In the genomic region with DNA sequence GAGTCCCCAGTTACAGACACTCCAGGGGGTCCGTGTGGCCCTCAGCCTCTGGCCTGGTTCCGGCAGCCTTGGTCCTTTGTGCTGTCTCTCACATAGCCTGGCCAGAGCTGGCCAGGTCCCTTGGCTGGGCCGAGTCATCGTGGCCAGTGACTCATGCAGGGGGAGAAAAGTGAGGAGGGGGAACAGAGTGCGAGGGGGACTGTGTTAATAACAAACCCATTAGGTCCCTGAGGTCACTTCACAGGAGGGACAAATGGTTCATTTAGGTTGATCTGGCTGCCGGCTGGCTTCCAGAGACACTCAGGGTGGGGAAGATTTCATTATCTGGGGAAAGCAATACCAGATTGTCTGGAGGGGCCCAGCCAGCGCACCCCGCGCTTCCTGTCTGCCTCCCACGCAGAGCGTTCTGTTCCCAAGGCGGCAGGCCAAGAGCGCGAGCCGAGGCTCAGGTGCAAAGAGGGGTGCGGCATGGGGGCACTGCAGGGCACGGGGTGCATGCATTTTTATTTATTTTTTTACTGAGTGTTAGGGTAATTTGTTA, we compare ENCODE assay signal across 1 cellular context.
TF ChIP-seq lines count a peak whose summit lies in the region.

No MANE protein-coding gene starts in this region.

TF ChIP-seq in K562, 482 proteins besides CTCF, POLR2A, EP300 and RAD21 (continued from another document and continues in another):
- TF ChIP-seq, protein P1, sequence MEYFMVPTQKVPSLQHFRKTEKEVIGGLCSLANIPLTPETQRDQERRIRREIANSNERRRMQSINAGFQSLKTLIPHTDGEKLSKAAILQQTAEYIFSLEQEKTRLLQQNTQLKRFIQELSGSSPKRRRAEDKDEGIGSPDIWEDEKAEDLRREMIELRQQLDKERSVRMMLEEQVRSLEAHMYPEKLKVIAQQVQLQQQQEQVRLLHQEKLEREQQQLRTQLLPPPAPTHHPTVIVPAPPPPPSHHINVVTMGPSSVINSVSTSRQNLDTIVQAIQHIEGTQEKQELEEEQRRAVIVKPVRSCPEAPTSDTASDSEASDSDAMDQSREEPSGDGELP (CRISPR knock-in tag; IDR thresholded peaks at IDR 0.05; ENCODE audit: borderline replicate concordance) = peak; percentile 85; the same call in 1 of the 2 replicates
- TF ChIP-seq, protein P2, sequence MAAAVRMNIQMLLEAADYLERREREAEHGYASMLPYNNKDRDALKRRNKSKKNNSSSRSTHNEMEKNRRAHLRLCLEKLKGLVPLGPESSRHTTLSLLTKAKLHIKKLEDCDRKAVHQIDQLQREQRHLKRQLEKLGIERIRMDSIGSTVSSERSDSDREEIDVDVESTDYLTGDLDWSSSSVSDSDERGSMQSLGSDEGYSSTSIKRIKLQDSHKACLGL (CRISPR knock-in tag; IDR thresholded peaks at IDR 0.05; ENCODE audit: borderline replicate concordance, poor library complexity, severe bottlenecking) = no peak
- TF ChIP-seq E2F3 (CRISPR knock-in tag; IDR thresholded peaks at IDR 0.05) (no peak), FOXJ2 (tag; IDR thresholded peaks at IDR 0.05) (no peak), ZNF133 (CRISPR knock-in tag; IDR thresholded peaks at IDR 0.05) (no peak), ZNF253 (CRISPR knock-in tag; conservative IDR thresholded peaks at IDR 0.05) (no peak), OTX1 (CRISPR knock-in tag; IDR thresholded peaks at IDR 0.05) (no peak), MAFK (IDR thresholded peaks at IDR 0.05; ENCODE audit: low read length) (peak; percentile 39), HMGN3 (IDR thresholded peaks at IDR 0.05; ENCODE audit: borderline replicate concordance, extremely low read depth, insufficient read length, low read depth, low read length) (peak; percentile 99), RBFOX2 (IDR thresholded peaks at IDR 0.05; ENCODE audit: low read depth, low read length) (peak; percentile 54), CBX3 (IDR thresholded peaks at IDR 0.05; ENCODE audit: borderline replicate concordance in 1 of 2, low read length in 2 of 2) (no peak), ZNF175 (CRISPR knock-in tag; IDR thresholded peaks at IDR 0.05; ENCODE audit: low read depth) (peak; percentile 76), WHSC1 (IDR thresholded peaks at IDR 0.05; ENCODE audit: low read length) (no peak), IFI16 (CRISPR knock-in tag; IDR thresholded peaks at IDR 0.05) (no peak), NELFE (IDR thresholded peaks at IDR 0.05; ENCODE audit: insufficient read depth, insufficient read length) (no peak), FOS (IDR thresholded peaks at IDR 0.05; ENCODE audit: extremely low read depth, insufficient read length) (peak; percentile 56), RBBP5 (IDR thresholded peaks at IDR 0.05; ENCODE audit: borderline replicate concordance, insufficient read depth, low read length, poor library complexity, severe bottlenecking) (no peak), TAL1 (IDR thresholded peaks at IDR 0.05) (peak; percentile 94), ETV6 (IDR thresholded peaks at IDR 0.05; ENCODE audit: borderline replicate concordance in 1 of 2, low read depth in 2 of 2, low read length in 1 of 2) (peak; percentile 7 to 77; a peak in 2 of 4 replicates), ETV6 (CRISPR knock-in tag; IDR thresholded peaks at IDR 0.05; ENCODE audit: borderline replicate concordance) (no peak), ZBTB17 (CRISPR knock-in tag; IDR thresholded peaks at IDR 0.05) (0 out of 2 replicates have a peak, but pooled peaks have one; percentile 15), ELF4 (CRISPR knock-in tag; IDR thresholded peaks at IDR 0.05) (no peak), TGIF2 (CRISPR knock-in tag; IDR thresholded peaks at IDR 0.05) (no peak), DACH1 (IDR thresholded peaks at IDR 0.05; ENCODE audit: partially characterized antibody) (peak; percentile 92), TAF15 (IDR thresholded peaks at IDR 0.05; ENCODE audit: low read depth, low read length) (no peak), XRCC3 (IDR thresholded peaks at IDR 0.05) (no peak), ZBTB7A (IDR thresholded peaks at IDR 0.05; ENCODE audit: borderline replicate concordance, control insufficient read depth, low read depth, low read length) (peak; percentile 99), BRD4 (IDR thresholded peaks at IDR 0.05) (no peak)
- TF ChIP-seq, protein P3, sequence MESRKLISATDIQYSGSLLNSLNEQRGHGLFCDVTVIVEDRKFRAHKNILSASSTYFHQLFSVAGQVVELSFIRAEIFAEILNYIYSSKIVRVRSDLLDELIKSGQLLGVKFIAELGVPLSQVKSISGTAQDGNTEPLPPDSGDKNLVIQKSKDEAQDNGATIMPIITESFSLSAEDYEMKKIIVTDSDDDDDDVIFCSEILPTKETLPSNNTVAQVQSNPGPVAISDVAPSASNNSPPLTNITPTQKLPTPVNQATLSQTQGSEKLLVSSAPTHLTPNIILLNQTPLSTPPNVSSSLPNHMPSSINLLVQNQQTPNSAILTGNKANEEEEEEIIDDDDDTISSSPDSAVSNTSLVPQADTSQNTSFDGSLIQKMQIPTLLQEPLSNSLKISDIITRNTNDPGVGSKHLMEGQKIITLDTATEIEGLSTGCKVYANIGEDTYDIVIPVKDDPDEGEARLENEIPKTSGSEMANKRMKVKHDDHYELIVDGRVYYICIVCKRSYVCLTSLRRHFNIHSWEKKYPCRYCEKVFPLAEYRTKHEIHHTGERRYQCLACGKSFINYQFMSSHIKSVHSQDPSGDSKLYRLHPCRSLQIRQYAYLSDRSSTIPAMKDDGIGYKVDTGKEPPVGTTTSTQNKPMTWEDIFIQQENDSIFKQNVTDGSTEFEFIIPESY (CRISPR knock-in tag; IDR thresholded peaks at IDR 0.05) = peak; percentile 83
- TF ChIP-seq, protein P4, sequence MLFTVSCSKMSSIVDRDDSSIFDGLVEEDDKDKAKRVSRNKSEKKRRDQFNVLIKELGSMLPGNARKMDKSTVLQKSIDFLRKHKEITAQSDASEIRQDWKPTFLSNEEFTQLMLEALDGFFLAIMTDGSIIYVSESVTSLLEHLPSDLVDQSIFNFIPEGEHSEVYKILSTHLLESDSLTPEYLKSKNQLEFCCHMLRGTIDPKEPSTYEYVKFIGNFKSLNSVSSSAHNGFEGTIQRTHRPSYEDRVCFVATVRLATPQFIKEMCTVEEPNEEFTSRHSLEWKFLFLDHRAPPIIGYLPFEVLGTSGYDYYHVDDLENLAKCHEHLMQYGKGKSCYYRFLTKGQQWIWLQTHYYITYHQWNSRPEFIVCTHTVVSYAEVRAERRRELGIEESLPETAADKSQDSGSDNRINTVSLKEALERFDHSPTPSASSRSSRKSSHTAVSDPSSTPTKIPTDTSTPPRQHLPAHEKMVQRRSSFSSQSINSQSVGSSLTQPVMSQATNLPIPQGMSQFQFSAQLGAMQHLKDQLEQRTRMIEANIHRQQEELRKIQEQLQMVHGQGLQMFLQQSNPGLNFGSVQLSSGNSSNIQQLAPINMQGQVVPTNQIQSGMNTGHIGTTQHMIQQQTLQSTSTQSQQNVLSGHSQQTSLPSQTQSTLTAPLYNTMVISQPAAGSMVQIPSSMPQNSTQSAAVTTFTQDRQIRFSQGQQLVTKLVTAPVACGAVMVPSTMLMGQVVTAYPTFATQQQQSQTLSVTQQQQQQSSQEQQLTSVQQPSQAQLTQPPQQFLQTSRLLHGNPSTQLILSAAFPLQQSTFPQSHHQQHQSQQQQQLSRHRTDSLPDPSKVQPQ (CRISPR knock-in tag; IDR thresholded peaks at IDR 0.05; ENCODE audit: borderline replicate concordance) = no peak
- TF ChIP-seq, protein P5, sequence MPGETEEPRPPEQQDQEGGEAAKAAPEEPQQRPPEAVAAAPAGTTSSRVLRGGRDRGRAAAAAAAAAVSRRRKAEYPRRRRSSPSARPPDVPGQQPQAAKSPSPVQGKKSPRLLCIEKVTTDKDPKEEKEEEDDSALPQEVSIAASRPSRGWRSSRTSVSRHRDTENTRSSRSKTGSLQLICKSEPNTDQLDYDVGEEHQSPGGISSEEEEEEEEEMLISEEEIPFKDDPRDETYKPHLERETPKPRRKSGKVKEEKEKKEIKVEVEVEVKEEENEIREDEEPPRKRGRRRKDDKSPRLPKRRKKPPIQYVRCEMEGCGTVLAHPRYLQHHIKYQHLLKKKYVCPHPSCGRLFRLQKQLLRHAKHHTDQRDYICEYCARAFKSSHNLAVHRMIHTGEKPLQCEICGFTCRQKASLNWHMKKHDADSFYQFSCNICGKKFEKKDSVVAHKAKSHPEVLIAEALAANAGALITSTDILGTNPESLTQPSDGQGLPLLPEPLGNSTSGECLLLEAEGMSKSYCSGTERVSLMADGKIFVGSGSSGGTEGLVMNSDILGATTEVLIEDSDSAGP (CRISPR knock-in tag; IDR thresholded peaks at IDR 0.05) = no peak; the same call in 1 of the 2 replicates
- TF ChIP-seq, protein P6, sequence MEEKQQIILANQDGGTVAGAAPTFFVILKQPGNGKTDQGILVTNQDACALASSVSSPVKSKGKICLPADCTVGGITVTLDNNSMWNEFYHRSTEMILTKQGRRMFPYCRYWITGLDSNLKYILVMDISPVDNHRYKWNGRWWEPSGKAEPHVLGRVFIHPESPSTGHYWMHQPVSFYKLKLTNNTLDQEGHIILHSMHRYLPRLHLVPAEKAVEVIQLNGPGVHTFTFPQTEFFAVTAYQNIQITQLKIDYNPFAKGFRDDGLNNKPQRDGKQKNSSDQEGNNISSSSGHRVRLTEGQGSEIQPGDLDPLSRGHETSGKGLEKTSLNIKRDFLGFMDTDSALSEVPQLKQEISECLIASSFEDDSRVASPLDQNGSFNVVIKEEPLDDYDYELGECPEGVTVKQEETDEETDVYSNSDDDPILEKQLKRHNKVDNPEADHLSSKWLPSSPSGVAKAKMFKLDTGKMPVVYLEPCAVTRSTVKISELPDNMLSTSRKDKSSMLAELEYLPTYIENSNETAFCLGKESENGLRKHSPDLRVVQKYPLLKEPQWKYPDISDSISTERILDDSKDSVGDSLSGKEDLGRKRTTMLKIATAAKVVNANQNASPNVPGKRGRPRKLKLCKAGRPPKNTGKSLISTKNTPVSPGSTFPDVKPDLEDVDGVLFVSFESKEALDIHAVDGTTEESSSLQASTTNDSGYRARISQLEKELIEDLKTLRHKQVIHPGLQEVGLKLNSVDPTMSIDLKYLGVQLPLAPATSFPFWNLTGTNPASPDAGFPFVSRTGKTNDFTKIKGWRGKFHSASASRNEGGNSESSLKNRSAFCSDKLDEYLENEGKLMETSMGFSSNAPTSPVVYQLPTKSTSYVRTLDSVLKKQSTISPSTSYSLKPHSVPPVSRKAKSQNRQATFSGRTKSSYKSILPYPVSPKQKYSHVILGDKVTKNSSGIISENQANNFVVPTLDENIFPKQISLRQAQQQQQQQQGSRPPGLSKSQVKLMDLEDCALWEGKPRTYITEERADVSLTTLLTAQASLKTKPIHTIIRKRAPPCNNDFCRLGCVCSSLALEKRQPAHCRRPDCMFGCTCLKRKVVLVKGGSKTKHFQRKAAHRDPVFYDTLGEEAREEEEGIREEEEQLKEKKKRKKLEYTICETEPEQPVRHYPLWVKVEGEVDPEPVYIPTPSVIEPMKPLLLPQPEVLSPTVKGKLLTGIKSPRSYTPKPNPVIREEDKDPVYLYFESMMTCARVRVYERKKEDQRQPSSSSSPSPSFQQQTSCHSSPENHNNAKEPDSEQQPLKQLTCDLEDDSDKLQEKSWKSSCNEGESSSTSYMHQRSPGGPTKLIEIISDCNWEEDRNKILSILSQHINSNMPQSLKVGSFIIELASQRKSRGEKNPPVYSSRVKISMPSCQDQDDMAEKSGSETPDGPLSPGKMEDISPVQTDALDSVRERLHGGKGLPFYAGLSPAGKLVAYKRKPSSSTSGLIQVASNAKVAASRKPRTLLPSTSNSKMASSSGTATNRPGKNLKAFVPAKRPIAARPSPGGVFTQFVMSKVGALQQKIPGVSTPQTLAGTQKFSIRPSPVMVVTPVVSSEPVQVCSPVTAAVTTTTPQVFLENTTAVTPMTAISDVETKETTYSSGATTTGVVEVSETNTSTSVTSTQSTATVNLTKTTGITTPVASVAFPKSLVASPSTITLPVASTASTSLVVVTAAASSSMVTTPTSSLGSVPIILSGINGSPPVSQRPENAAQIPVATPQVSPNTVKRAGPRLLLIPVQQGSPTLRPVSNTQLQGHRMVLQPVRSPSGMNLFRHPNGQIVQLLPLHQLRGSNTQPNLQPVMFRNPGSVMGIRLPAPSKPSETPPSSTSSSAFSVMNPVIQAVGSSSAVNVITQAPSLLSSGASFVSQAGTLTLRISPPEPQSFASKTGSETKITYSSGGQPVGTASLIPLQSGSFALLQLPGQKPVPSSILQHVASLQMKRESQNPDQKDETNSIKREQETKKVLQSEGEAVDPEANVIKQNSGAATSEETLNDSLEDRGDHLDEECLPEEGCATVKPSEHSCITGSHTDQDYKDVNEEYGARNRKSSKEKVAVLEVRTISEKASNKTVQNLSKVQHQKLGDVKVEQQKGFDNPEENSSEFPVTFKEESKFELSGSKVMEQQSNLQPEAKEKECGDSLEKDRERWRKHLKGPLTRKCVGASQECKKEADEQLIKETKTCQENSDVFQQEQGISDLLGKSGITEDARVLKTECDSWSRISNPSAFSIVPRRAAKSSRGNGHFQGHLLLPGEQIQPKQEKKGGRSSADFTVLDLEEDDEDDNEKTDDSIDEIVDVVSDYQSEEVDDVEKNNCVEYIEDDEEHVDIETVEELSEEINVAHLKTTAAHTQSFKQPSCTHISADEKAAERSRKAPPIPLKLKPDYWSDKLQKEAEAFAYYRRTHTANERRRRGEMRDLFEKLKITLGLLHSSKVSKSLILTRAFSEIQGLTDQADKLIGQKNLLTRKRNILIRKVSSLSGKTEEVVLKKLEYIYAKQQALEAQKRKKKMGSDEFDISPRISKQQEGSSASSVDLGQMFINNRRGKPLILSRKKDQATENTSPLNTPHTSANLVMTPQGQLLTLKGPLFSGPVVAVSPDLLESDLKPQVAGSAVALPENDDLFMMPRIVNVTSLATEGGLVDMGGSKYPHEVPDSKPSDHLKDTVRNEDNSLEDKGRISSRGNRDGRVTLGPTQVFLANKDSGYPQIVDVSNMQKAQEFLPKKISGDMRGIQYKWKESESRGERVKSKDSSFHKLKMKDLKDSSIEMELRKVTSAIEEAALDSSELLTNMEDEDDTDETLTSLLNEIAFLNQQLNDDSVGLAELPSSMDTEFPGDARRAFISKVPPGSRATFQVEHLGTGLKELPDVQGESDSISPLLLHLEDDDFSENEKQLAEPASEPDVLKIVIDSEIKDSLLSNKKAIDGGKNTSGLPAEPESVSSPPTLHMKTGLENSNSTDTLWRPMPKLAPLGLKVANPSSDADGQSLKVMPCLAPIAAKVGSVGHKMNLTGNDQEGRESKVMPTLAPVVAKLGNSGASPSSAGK (IDR thresholded peaks at IDR 0.05) = no peak
- TF ChIP-seq, protein P7, sequence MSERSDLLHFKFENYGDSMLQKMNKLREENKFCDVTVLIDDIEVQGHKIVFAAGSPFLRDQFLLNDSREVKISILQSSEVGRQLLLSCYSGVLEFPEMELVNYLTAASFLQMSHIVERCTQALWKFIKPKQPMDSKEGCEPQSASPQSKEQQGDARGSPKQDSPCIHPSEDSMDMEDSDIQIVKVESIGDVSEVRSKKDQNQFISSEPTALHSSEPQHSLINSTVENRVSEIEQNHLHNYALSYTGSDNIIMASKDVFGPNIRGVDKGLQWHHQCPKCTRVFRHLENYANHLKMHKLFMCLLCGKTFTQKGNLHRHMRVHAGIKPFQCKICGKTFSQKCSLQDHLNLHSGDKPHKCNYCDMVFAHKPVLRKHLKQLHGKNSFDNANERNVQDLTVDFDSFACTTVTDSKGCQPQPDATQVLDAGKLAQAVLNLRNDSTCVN (CRISPR knock-in tag; IDR thresholded peaks at IDR 0.05) = no peak
- TF ChIP-seq, protein P8, sequence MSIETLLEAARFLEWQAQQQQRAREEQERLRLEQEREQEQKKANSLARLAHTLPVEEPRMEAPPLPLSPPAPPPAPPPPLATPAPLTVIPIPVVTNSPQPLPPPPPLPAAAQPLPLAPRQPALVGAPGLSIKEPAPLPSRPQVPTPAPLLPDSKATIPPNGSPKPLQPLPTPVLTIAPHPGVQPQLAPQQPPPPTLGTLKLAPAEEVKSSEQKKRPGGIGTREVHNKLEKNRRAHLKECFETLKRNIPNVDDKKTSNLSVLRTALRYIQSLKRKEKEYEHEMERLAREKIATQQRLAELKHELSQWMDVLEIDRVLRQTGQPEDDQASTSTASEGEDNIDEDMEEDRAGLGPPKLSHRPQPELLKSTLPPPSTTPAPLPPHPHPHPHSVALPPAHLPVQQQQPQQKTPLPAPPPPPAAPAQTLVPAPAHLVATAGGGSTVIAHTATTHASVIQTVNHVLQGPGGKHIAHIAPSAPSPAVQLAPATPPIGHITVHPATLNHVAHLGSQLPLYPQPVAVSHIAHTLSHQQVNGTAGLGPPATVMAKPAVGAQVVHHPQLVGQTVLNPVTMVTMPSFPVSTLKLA (conservative IDR thresholded peaks at IDR 0.05) = peak in 1 of 2 experiments; percentile 69; a peak in 2 of 4 replicates
